In genomic region chr10:103653581-103654020, GRCh38 we compare ENCODE assay signal across 10 cellular contexts.
DNase-seq lines count a peak whose midpoint lies in the region; ATAC-seq, FAIRE-seq and TF ChIP-seq lines count a peak whose summit lies in the region.
"Had no signal": no experiment of that assay in that cellular context is flagged by ENCODE, and none has a peak within 500 bp of the region (broad histone marks: within the 10 kb centered on the region; RNA-seq: fewer than 3 reads in every experiment).

No MANE protein-coding gene starts in this region.

- in situ Hi-C loops in HepG2 (cut with HindIII; ENCODE audit: extremely low pct_ligation_motif_present, low pct_unique_long_range_greater_than_20kb): no loop called here

- no peaks in the 10 kb centered on the region for H3K27me3 ChIP-seq in heart right ventricle
- H3K27me3 ChIP-seq in heart left ventricle: no peaks in the 10 kb centered on the region
- H3K27me3 ChIP-seq in HepG2 (ENCODE audit: control insufficient read depth in 1 of 2, insufficient read depth in 2 of 2, low read length in 2 of 2): no peaks in the 10 kb centered on the region
- no peaks in the 10 kb centered on the region for H3K27me3 ChIP-seq in upper lobe of right lung

- TF ChIP-seq POLR2A in heart left ventricle (IDR thresholded peaks at IDR 0.05): no peak
- no peak for TF ChIP-seq POLR2A in HepG2 (IDR thresholded peaks at IDR 0.05; ENCODE audit: insufficient read depth in 1 of 2, low read depth in 2 of 2, low read length in 2 of 2)

- H3K4me2 ChIP-seq in HepG2 (ENCODE audit: low read depth, low read length): no peak overlapping the region

- POLR2A ChIA-PET in RWPE1 (lab: Yijun Ruan, JAX; ENCODE audit: low non-redundant PET) (no interaction called here), HepG2 (lab: Yijun Ruan, JAX) (interaction anchor here (1.1 kb wide), 1 partner anchor 8 kb away, joined by 3 read pairs; no protein-coding TSS in a partner anchor)

- H3K36me3 ChIP-seq in heart right ventricle: peaks cover 0 to 43% (median 4%) of the 10 kb centered on the region in 9 donors
- peaks cover 0 to 26% (median 4%) of the 10 kb centered on the region in 9 donors for H3K36me3 ChIP-seq in heart left ventricle
- H3K36me3 ChIP-seq in HepG2 (replicated peaks in 1 of 2; ENCODE audit: control insufficient read depth in 1 of 2, insufficient read depth in 2 of 2, low read length in 2 of 2): peaks cover 15 to 59% of the 10 kb centered on the region in 2 experiments
- no peaks in the 10 kb centered on the region for H3K36me3 ChIP-seq in upper lobe of right lung

- DNase-seq in heart right ventricle (no peak), heart left ventricle (no peak), RWPE1 (ENCODE audit: low spot score) (peak; percentile 39), HepG2 (ENCODE audit: low spot score) (no peak), upper lobe of right lung (no peak)
- DNase-seq in NK-92 treated with Interleukin-12 subunit alpha and Interleukin-12 subunit beta, amount 100 ng/mL, for 24 hours (lab: John Stamatoyannopoulos, UW): no peak
- no peak for DNase-seq in stimulated activated naive CD8-positive, alpha-beta T cell treated with anti-CD3 and anti-CD28 coated beads, Interleukin-15, Interleukin-2, amounts not matched to agents 100 U/mL and 50 U/mL, for 24 hours
- DNase-seq: activated T-cell treated with anti-CD3 and anti-CD28 coated beads, Interleukin-2, amount 50 U/mL, for 1 hour; kidney glomerular epithelial cell had no signal

- TF ChIP-seq EP300 in HepG2 (IDR thresholded peaks at IDR 0.05; ENCODE audit: low read depth in 2 of 2, low read length in 2 of 2) (no peak), HepG2 (CRISPR knock-in tag; IDR thresholded peaks at IDR 0.05; ENCODE audit: borderline replicate concordance) (no peak)

- H3K27ac ChIP-seq in heart right ventricle (peak overlapping the region in 7 of 10 donors; percentile 0 to 69 (median 52)), heart left ventricle (peak overlapping the region in 4 of 12 donors; percentile 11 to 81 (median 68)), RWPE1 (peak overlapping the region; percentile 80), HepG2 (ENCODE audit: extremely low read length, insufficient read depth, low read length) (peak overlapping the region; percentile 69), upper lobe of right lung (no peak overlapping the region)

- CTCF ChIA-PET in RWPE1 (lab: Yijun Ruan, JAX): interaction anchor here (1.4 kb wide), 1 partner anchor 33 kb away, joined by 3 read pairs; no protein-coding TSS in a partner anchor
- CTCF ChIA-PET in HepG2 (lab: Yijun Ruan, JAX; ENCODE audit: low intra/inter-chr PET ratio, low total read pairs): no interaction called here

- H3K4me3 ChIP-seq in heart right ventricle (no peak overlapping the region), heart left ventricle (no peak overlapping the region), HepG2 (replicated peaks in 1 of 3; ENCODE audit: insufficient read depth in 1 of 3, low read depth in 2 of 3, low read length in 3 of 3) (no peak overlapping the region), upper lobe of right lung (no peak overlapping the region)

- no peak for FAIRE-seq in HepG2 (lab: Jason Lieb, UNC)

- intact Hi-C loops in heart right ventricle (cut with DNase I) (loop anchor here in 3 of 10 donors (5.0 kb wide), 2 partner anchors 36 to 41 kb away; no protein-coding TSS in a partner anchor), heart left ventricle (cut with DNase I) (no loop called here), HepG2 (cut with micrococcal nuclease; ENCODE audit: unreplicated experiment) (no loop called here), upper lobe of right lung (cut with DNase I) (no loop called here)

- no peak overlapping the region for H2AFZ ChIP-seq in HepG2 (ENCODE audit: low read length)

- no peak for ATAC-seq in heart right ventricle
- ATAC-seq in heart left ventricle: no peak
- ATAC-seq in HepG2: no peak
- peak; percentile 44 for ATAC-seq in upper lobe of right lung
- ATAC-seq in GM21515 (IDR thresholded peaks at IDR 0.05; ENCODE audit: unreplicated experiment): no peak
- no peak for ATAC-seq in stimulated activated naive CD8-positive, alpha-beta T cell treated with anti-CD3 and anti-CD28 coated beads, Interleukin-15, Interleukin-2, amounts not matched to agents 100 U/mL and 50 U/mL, for 24 hours

- peaks cover 18 to 64% (median 52%) of the 10 kb centered on the region in 9 donors for H3K4me1 ChIP-seq in heart right ventricle
- H3K4me1 ChIP-seq in heart left ventricle: peaks cover 5 to 62% (median 48%) of the 10 kb centered on the region in 12 donors
- H3K4me1 ChIP-seq in HepG2 (ENCODE audit: insufficient read depth, low read length): peaks cover 64% of the 10 kb centered on the region
- H3K4me1 ChIP-seq in upper lobe of right lung: peaks cover 43% of the 10 kb centered on the region

- no peak overlapping the region for H3K9ac ChIP-seq in HepG2 (ENCODE audit: insufficient read depth, low read depth, low read length)

- TF ChIP-seq RAD21 in HepG2 (CRISPR knock-in tag; IDR thresholded peaks at IDR 0.05): no peak

- peaks cover 68% of the 10 kb centered on the region for H3K79me2 ChIP-seq in HepG2 (ENCODE audit: insufficient read depth, low read length)

- TF ChIP-seq CTCF in heart right ventricle (IDR thresholded peaks at IDR 0.05): no peak
- TF ChIP-seq CTCF in heart left ventricle (IDR thresholded peaks at IDR 0.05): no peak
- TF ChIP-seq CTCF in RWPE1 (conservative IDR thresholded peaks at IDR 0.05; ENCODE audit: low read depth): no peak
- TF ChIP-seq CTCF in HepG2 (CRISPR knock-in tag; IDR thresholded peaks at IDR 0.05): no peak
- TF ChIP-seq CTCF in upper lobe of right lung (IDR thresholded peaks at IDR 0.05): no peak

- WGBS in heart right ventricle, 2 donors: 82 to 87% methylated on average over 8 of the region's 8 CpGs
- 84 to 97% (median 89%) methylated on average over 8 of the region's 8 CpGs for WGBS in heart left ventricle, 4 donors
- 87% methylated on average over 8 of the region's 8 CpGs for WGBS in HepG2 (ENCODE audit: low lambda C conversion rate)

- peaks cover 37% of the 10 kb centered on the region for H4K20me1 ChIP-seq in HepG2 (ENCODE audit: insufficient read depth, low read length)

- H3K9me3 ChIP-seq in heart right ventricle: peaks cover 0 to 11% (median 0%) of the 10 kb centered on the region in 11 donors
- peaks cover 0 to 9% (median 0%) of the 10 kb centered on the region in 12 donors for H3K9me3 ChIP-seq in heart left ventricle
- no peaks in the 10 kb centered on the region for H3K9me3 ChIP-seq in HepG2 (ENCODE audit: low read length)
- no peaks in the 10 kb centered on the region for H3K9me3 ChIP-seq in upper lobe of right lung

- BruUV-seq in HepG2 (replicated peaks; lab: Mats Ljungman, UMichigan): no TSS peak

TF ChIP-seq in HepG2, 621 proteins besides CTCF, POLR2A, EP300 and RAD21 (continues in another document):
- TF ChIP-seq KLF13 (CRISPR knock-in tag; IDR thresholded peaks at IDR 0.05) (no peak), RELA (CRISPR knock-in tag; IDR thresholded peaks at IDR 0.05) (no peak), RFXAP (CRISPR knock-in tag; IDR thresholded peaks at IDR 0.05; ENCODE audit: borderline replicate concordance) (no peak), PRDM15 (CRISPR knock-in tag; IDR thresholded peaks at IDR 0.05) (no peak), ZBTB25 (CRISPR knock-in tag; IDR thresholded peaks at IDR 0.05) (no peak), ZNF740 (CRISPR knock-in tag; IDR thresholded peaks at IDR 0.05) (no peak), ZNF160 (CRISPR knock-in tag; IDR thresholded peaks at IDR 0.05) (no peak), BRCA1 (CRISPR knock-in tag; IDR thresholded peaks at IDR 0.05) (no peak), NFRKB (IDR thresholded peaks at IDR 0.05) (no peak), ELF3 (CRISPR knock-in tag; IDR thresholded peaks at IDR 0.05) (no peak), RARG (CRISPR knock-in tag; IDR thresholded peaks at IDR 0.05; ENCODE audit: low read depth) (no peak), EHMT2 (IDR thresholded peaks at IDR 0.05; ENCODE audit: borderline replicate concordance, low read depth, low read length) (no peak)
